1 cellular context compared by ENCODE assay signal in genomic region chr6:122930252-122931180, GRCh38.
TF ChIP-seq lines count a peak whose summit lies in the region.

No MANE protein-coding gene starts in this region.

TF ChIP-seq in WTC11, 78 proteins besides CTCF, POLR2A, EP300 and RAD21 (continued from another document):
- TF ChIP-seq ZNF532 (CRISPR knock-in tag; IDR thresholded peaks at IDR 0.05; ENCODE audit: borderline replicate concordance) = no peak
- no peak for TF ChIP-seq ARID4B (CRISPR knock-in tag; IDR thresholded peaks at IDR 0.05; ENCODE audit: borderline replicate concordance)
- TF ChIP-seq CBFB (CRISPR knock-in tag; IDR thresholded peaks at IDR 0.05; ENCODE audit: low read depth) = no peak
- no peak for TF ChIP-seq RELA (CRISPR knock-in tag; IDR thresholded peaks at IDR 0.05; ENCODE audit: borderline replicate concordance)
- no peak for TF ChIP-seq NFE2L1 (CRISPR knock-in tag; IDR thresholded peaks at IDR 0.05)
